8 cellular contexts compared by ENCODE assay signal in the genomic region with DNA sequence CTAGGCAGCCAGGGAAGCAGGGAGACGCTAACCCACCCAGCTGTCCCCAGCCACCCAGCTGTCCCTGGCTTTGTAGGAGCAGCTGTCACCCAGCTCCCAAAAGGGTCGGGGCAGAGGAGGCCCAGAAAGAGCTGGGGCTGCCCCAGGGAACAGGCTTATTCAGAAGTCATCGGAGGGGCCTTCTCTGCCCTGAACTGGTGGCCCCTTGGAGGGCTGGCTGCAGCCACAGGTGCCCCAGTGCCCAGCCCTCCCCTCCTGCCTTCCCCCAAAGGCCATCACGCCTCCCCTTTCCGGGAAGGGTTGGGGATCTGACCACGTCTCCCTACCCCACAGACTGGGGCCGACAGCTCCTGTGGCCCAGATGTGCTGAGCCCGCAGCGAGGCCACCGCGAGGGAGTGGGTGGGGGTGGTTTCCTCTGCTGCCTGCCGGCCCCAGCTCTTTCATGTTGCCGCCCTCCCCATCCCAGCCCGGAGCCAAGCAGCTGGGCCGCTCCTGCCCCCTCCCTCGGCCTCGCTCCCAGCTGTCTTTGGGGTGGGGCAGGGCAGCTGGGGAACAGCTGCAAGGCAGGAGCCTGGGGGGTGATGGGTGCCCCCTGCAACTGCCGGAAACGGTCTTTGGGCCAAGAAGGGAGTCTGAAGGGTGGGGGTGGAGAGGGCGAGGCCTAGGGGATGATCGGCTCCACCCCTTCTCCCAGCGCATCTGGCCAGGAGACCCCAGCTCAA. TPM values are rescaled to one million over a fixed set of nuclear protein-coding genes. Genes with fewer than 3 reads are reported as not detected.
DNase-seq lines count a peak whose midpoint lies in the region; ATAC-seq and TF ChIP-seq lines count a peak whose summit lies in the region.

No MANE protein-coding gene starts in this region.

- intact Hi-C loops in activated CD4-positive, alpha-beta memory T cell treated with anti-CD3 and anti-CD28 coated beads for 36 hours (cut with micrococcal nuclease): loop anchor here (1.0 to 5.0 kb wide), 3 partner anchors 13 to 51 kb away; a partner anchor contains a TSS
- intact Hi-C loops in posterior cingulate gyrus (cut with DNase I): no loop called here
- intact Hi-C loops in mammary epithelial cell (cut with micrococcal nuclease): no loop called here

- H3K79me2 ChIP-seq in KMS-11 (ENCODE audit: insufficient read depth, low read depth) (no peaks in the 10 kb centered on the region), mammary epithelial cell (ENCODE audit: insufficient read depth, low read length) (no peaks in the 10 kb centered on the region)

- H3K36me3 Mint-ChIP-seq in activated CD4-positive, alpha-beta memory T cell treated with anti-CD3 and anti-CD28 coated beads for 36 hours: peaks cover 16% of the 10 kb centered on the region

- peaks cover 44% of the 10 kb centered on the region for H3K4me1 Mint-ChIP-seq in activated CD4-positive, alpha-beta memory T cell treated with anti-CD3 and anti-CD28 coated beads for 36 hours (ENCODE audit: low read depth)

- H3K27me3 ChIP-seq in KMS-11 (ENCODE audit: insufficient read depth, low read depth) (no peaks in the 10 kb centered on the region), mammary epithelial cell (ENCODE audit: insufficient read depth, low read length) (no peaks in the 10 kb centered on the region)

- peak overlapping the region; percentile 87 for H3K27ac Mint-ChIP-seq in activated CD4-positive, alpha-beta memory T cell treated with anti-CD3 and anti-CD28 coated beads for 36 hours

- in situ Hi-C loops in mammary epithelial cell (cut with MboI; ENCODE audit: low sequenced_read_pairs in 2 of 2): no loop called here

- H2AFZ ChIP-seq in KMS-11 (ENCODE audit: low read depth): peak overlapping the region; percentile 50; the same call in 1 of the 2 replicates
- no peak overlapping the region for H2AFZ ChIP-seq in mammary epithelial cell (ENCODE audit: low read depth, low read length)

- no peaks in the 10 kb centered on the region; the same call in 1 of the 2 replicates for H3K36me3 ChIP-seq in KMS-11 (ENCODE audit: insufficient read depth)
- H3K36me3 ChIP-seq in mammary epithelial cell (ENCODE audit: insufficient read depth, low read length): peaks cover 9% of the 10 kb centered on the region

- ATAC-seq in GM21528 (IDR thresholded peaks at IDR 0.05; ENCODE audit: low FRiP score, unreplicated experiment): peak; percentile 84

- H3K27ac ChIP-seq in KMS-11 (peak overlapping the region; percentile 70), mammary epithelial cell (ENCODE audit: insufficient read depth, low read depth, low read length) (no peak overlapping the region)

- H3K9me3 ChIP-seq in mammary epithelial cell (replicated peaks; ENCODE audit: insufficient read depth, low read length): no peaks in the 10 kb centered on the region

- 62% methylated on average over 6 of the region's 22 CpGs for WGBS in mammary epithelial cell (ENCODE audit: low coverage, missing lambda C conversion rate)

- H3K4me2 ChIP-seq in KMS-11 (peak overlapping the region; percentile 84), mammary epithelial cell (ENCODE audit: insufficient read depth, low read depth, low read length) (no peak overlapping the region)

- POLR2A ChIA-PET in activated CD4-positive, alpha-beta memory T cell treated with anti-CD3 and anti-CD28 coated beads for 36 hours (lab: Charles Lee): interaction anchor here (0.5 to 3.1 kb wide), 10 partner anchors 8 to 331 kb away, joined by 3 to 44 read pairs (median 6); a partner anchor contains a TSS

- H3K4me3 Mint-ChIP-seq in activated CD4-positive, alpha-beta memory T cell treated with anti-CD3 and anti-CD28 coated beads for 36 hours: peak overlapping the region; percentile 62

- no peak overlapping the region for H3K4me3 ChIP-seq in KMS-11 (IDR thresholded peaks at IDR 0.05; ENCODE audit: insufficient read depth, low read depth, low read length)
- no peak overlapping the region for H3K4me3 ChIP-seq in mammary epithelial cell (replicated peaks in 1 of 3; ENCODE audit: insufficient read depth in 1 of 3, low read depth in 2 of 3, low read length in 3 of 3)

- peaks cover 33% of the 10 kb centered on the region for H3K4me1 ChIP-seq in KMS-11 (ENCODE audit: low read depth, poor library complexity, severe bottlenecking)
- H3K4me1 ChIP-seq in mammary epithelial cell (ENCODE audit: insufficient read depth, low read length): peaks cover 12% of the 10 kb centered on the region

- no TSS peak for BruUV-seq in mammary epithelial cell (replicated peaks; lab: Mats Ljungman, UMichigan)

- TF ChIP-seq CTCF in KMS-11 (conservative IDR thresholded peaks at IDR 0.05; ENCODE audit: low read depth, low read length) (no peak), mammary epithelial cell (conservative IDR thresholded peaks at IDR 0.05 in 1 of 2, IDR thresholded peaks at IDR 0.05 in 1 of 2; ENCODE audit: extremely low read depth in 1 of 2, insufficient read depth in 1 of 2, low read depth in 1 of 2, low read length in 2 of 2) (no peak)

- no peaks in the 10 kb centered on the region for H3K9me3 Mint-ChIP-seq in activated CD4-positive, alpha-beta memory T cell treated with anti-CD3 and anti-CD28 coated beads for 36 hours

- CTCF ChIA-PET in activated CD4-positive, alpha-beta memory T cell treated with anti-CD3 and anti-CD28 coated beads for 36 hours (lab: Charles Lee): interaction anchor here (0.7 to 2.5 kb wide), 15 partner anchors 9 to 651 kb away, joined by 3 to 11 read pairs (median 3); a partner anchor contains a TSS
- CTCF ChIA-PET in mammary epithelial cell (lab: Charles Lee; ENCODE audit: low non-redundant PET): interaction anchor here (0.6 kb wide), 1 partner anchor 1646 kb away, joined by 8 read pairs; no protein-coding TSS in a partner anchor

- peak; percentile 51 for DNase-seq in GDM1 (lab: John Stamatoyannopoulos, UW)
- DNase-seq in activated CD4-positive, alpha-beta memory T cell treated with anti-CD3 and anti-CD28 coated beads for 36 hours: peak; percentile 88
- DNase-seq in fibroblast of gingiva (ENCODE audit: low read depth): peak; percentile 70
- DNase-seq in posterior cingulate gyrus: peak in 8 of 10 donors; percentile 48 to 96 (median 62)
- DNase-seq in DMS79 (lab: John Stamatoyannopoulos, UW): no peak
- DNase-seq in mammary epithelial cell: no peak

- H4K20me1 ChIP-seq in KMS-11 (ENCODE audit: insufficient read depth): no peaks in the 10 kb centered on the region
- H4K20me1 ChIP-seq in mammary epithelial cell (ENCODE audit: insufficient read depth, low read length): no peaks in the 10 kb centered on the region

- H3K27me3 Mint-ChIP-seq in activated CD4-positive, alpha-beta memory T cell treated with anti-CD3 and anti-CD28 coated beads for 36 hours: no peaks in the 10 kb centered on the region

- H3K9ac ChIP-seq in KMS-11 (peak overlapping the region; percentile 30; the same call in 1 of the 2 replicates), mammary epithelial cell (ENCODE audit: insufficient read depth, low read length) (no peak overlapping the region)

- dilution Hi-C loops in mammary epithelial cell (cut with HindIII; ENCODE audit: low sequenced_read_pairs): no loop called here

RNA-seq across cellular contexts. Expression of a gene that starts 16.8 kb away (rescaled TPM):
- total RNA-seq in activated CD4-positive, alpha-beta memory T cell treated with anti-CD3 and anti-CD28 coated beads for 36 hours: 10 to 100 TPM; 46.8 to 50.3 TPM
- 10 to 100 TPM; 36.8 to 87.0 TPM for total RNA-seq in mammary epithelial cell
- polyA plus RNA-seq in mammary epithelial cell: 61.1 TPM
- 82.4 TPM for polyA minus RNA-seq in mammary epithelial cell

RNA-seq across cellular contexts. Expression of a gene that starts 53.1 kb away (rescaled TPM):
- 10 to 100 TPM; 10.1 to 11.1 TPM for total RNA-seq in activated CD4-positive, alpha-beta memory T cell treated with anti-CD3 and anti-CD28 coated beads for 36 hours
- 1 to 10 TPM; 2.3 to 8.7 TPM for total RNA-seq in mammary epithelial cell
- polyA plus RNA-seq in mammary epithelial cell: 7.8 TPM
- 0.83 TPM for polyA minus RNA-seq in mammary epithelial cell

RNA-seq across cellular contexts. Expression of a gene that starts 53.4 kb away (rescaled TPM):
- 10 to 100 TPM; 14.7 to 17.8 TPM for total RNA-seq in activated CD4-positive, alpha-beta memory T cell treated with anti-CD3 and anti-CD28 coated beads for 36 hours
- 10 to 100 TPM in 1 of 2 donors, under 1 TPM in 1; 0.83 to 10.9 TPM for total RNA-seq in mammary epithelial cell
- polyA plus RNA-seq in mammary epithelial cell: 10.2 TPM
- 8.5 TPM for polyA minus RNA-seq in mammary epithelial cell

Comparison
In these comparisons a context has a peak if more than half of its experiments do, and no peak if none do; other contexts are left out.
1. DNase-seq: peak in GDM1 (single experiment), activated CD4-positive, alpha-beta memory T cell treated with anti-CD3 and anti-CD28 coated beads for 36 hours (single experiment), fibroblast of gingiva (single experiment) and posterior cingulate gyrus (8 of 10); none in DMS79 (single experiment) and mammary epithelial cell (single experiment).